Comparison of ENCODE assay signal across 14 cellular contexts in genomic region chr20:54643761-54644160, GRCh38.
DNase-seq lines count a peak whose midpoint lies in the region; TF ChIP-seq lines count a peak whose summit lies in the region.
"Had no signal": no experiment of that assay in that cellular context is flagged by ENCODE, and none has a peak within 500 bp of the region (broad histone marks: within the 10 kb centered on the region; RNA-seq: fewer than 3 reads in every experiment).

No MANE protein-coding gene starts in this region.

- DNase-seq in GM04503 (ENCODE audit: low read depth), result peak; percentile 11
- DNase-seq in RPMI8226, result peak; percentile 95
- DNase-seq in fibroblast of mammary gland (ENCODE audit: low read depth), result peak; percentile 92
- peak; percentile 62 for DNase-seq in skeletal muscle cell (ENCODE audit: low read depth)
- DNase-seq in inferior parietal cortex (ENCODE audit: extremely low spot score), result no peak
- no peak for DNase-seq in GM13977 (ENCODE audit: low spot score)
- DNase-seq in pons (ENCODE audit: low spot score), result no peak
- DNase-seq: activated CD8-positive, alpha-beta memory T cell treated with anti-CD3 and anti-CD28 coated beads, Interleukin-2, amount 50 U/mL, for 48 hours; SJCRH30; stimulated activated CD4-positive, alpha-beta T cell treated with anti-CD3 and anti-CD28 coated beads, Interleukin-12 subunit alpha, Interleukin-12 subunit beta, amount 100 ng/mL, for 4 hours; tibial artery; WERI-Rb-1 had no signal

- in situ Hi-C loops in GM13977 (cut with MboI; ENCODE audit: low pct_unique_long_range_greater_than_20kb, low sequenced_read_pairs, unreplicated experiment), result loop anchor here (10.0 to 25.0 kb wide), 3 partner anchors 419 to 1081 kb away; no protein-coding TSS in a partner anchor

- no peak for TF ChIP-seq CTCF in fibroblast of mammary gland (conservative IDR thresholded peaks at IDR 0.05; ENCODE audit: control insufficient read depth, insufficient read depth, low read depth, low read length)
- TF ChIP-seq CTCF in GM13977 (IDR thresholded peaks at IDR 0.05; ENCODE audit: extremely low read depth, insufficient read depth, missing control alignments), result no peak

- no peak overlapping the region for H3K4me3 ChIP-seq in fibroblast of mammary gland (ENCODE audit: control insufficient read depth, low read depth, low read length)
- no peak overlapping the region for H3K4me3 ChIP-seq in skeletal muscle cell (ENCODE audit: low read depth, low read length)
- H3K4me3 ChIP-seq: GM23338, neural progenitor cell, SJCRH30, tibial artery had no signal

Comparison
In these comparisons a context has a peak if more than half of its experiments do, and no peak if none do; other contexts are left out.
1. DNase-seq: peak in GM04503 (single experiment), RPMI8226 (single experiment), fibroblast of mammary gland (single experiment) and skeletal muscle cell (single experiment); none in inferior parietal cortex (single experiment), GM13977 (single experiment) and pons (single experiment).